ENCODE assay signal across 20 cellular contexts in the genomic region with DNA sequence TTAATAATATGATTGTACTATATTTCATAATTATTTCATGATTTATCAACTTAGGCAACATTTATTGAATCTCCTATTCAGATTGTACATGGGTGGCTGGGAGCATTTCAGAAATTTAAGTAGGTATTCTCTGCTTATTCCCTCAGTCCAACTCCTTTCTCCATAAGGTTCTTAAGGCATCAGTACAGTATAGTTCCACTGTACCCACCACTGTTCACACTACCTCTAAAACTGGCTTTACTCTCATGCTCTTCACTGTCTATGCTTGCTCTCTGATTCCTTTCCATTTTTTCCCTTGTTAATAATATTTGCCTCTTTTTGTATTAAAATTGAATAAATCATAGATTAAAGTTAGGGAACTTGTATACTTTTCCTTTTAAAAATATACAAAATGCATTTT.
"Had no signal": no experiment of that assay in that cellular context is flagged by ENCODE, and none has a peak within 500 bp of the region (broad histone marks: within the 10 kb centered on the region; RNA-seq: fewer than 3 reads in every experiment).

No MANE protein-coding gene starts in this region.

- FAIRE-seq: urothelium cell line had no signal

- ATAC-seq: naive thymus-derived CD8-positive, alpha-beta T cell; psoas muscle; right cardiac atrium; stimulated activated memory B cell treated with anti-CD40 and anti-IgM and Interleukin-4, amounts not matched to agents 10 μg/mL and 1 μg/mL and 100 μg/mL, for 72 hours; stimulated activated naive CD8-positive, alpha-beta T cell treated with anti-CD3 and anti-CD28 coated beads, Interleukin-15, Interleukin-2, amounts not matched to agents 100 U/mL and 50 U/mL, for 24 hours had no signal

- H3K36me3 ChIP-seq: spleen, tibial nerve, upper lobe of left lung had no signal

- H3K27me3 ChIP-seq: spleen, testis, tibial nerve, upper lobe of left lung had no signal

- H3K27ac ChIP-seq: coronary artery, psoas muscle, spleen, testis, upper lobe of left lung had no signal

- DNase-seq: effector memory CD4-positive, alpha-beta T cell; mesenchymal stem cell; naive thymus-derived CD8-positive, alpha-beta T cell; nephron progenitor cell; nucleus accumbens; posterior cingulate gyrus; psoas muscle; right cardiac atrium; spleen; stimulated activated CD4-positive, alpha-beta T cell treated with anti-CD3 and anti-CD28 coated beads, Interleukin-4, amount 100 ng/mL, for 4 hours; stimulated activated naive CD8-positive, alpha-beta T cell treated with anti-CD3 and anti-CD28 coated beads, Interleukin-15, Interleukin-2, amounts not matched to agents 100 U/mL and 50 U/mL, for 24 hours; substantia nigra; testis; upper lobe of left lung had no signal

- H3K4me1 ChIP-seq: testis had no signal

- H3K4me3 ChIP-seq: coronary artery, lung, psoas muscle, skin epidermis, spleen, testis, tibial nerve, upper lobe of left lung had no signal

- H3K9me3 ChIP-seq: psoas muscle, spleen, testis, tibial nerve, upper lobe of left lung had no signal
